In genomic region chr19:17244618-17245534, GRCh38 we compare ENCODE assay signal across 2 cellular contexts.
A peak's percentile ranks its signal among the peaks of the same experiment; 100 is the strongest.
TF ChIP-seq lines count a peak whose summit lies in the region.

No MANE protein-coding gene starts in this region.

TF ChIP-seq in SK-N-SH, 30 proteins besides CTCF, POLR2A, EP300 and RAD21 (continued from another document):
- 0 out of 2 replicates have a peak, but pooled peaks have one; percentile 4 for TF ChIP-seq REST (IDR thresholded peaks at IDR 0.05; ENCODE audit: low read depth, low read length)
- TF ChIP-seq ZBTB33 (IDR thresholded peaks at IDR 0.05; ENCODE audit: borderline replicate concordance, low read depth): no peak
- TF ChIP-seq EZH2phosphoT487 (IDR thresholded peaks at IDR 0.05; ENCODE audit: borderline replicate concordance, low read depth): no peak
- TF ChIP-seq CHD2 (IDR thresholded peaks at IDR 0.05; ENCODE audit: low read length, partially characterized antibody): no peak

TF ChIP-seq in SK-N-SH treated with all-trans-retinoic acid at 6 μM for 48 hours, 23 proteins besides CTCF, POLR2A, EP300 and RAD21 (continued from another document):
- TF ChIP-seq ISL1 (CRISPR knock-in tag; IDR thresholded peaks at IDR 0.05): no peak
